ENCODE assay signal across 8 cellular contexts in genomic region chr2:238256594-238257104, GRCh38. TPM values are rescaled to one million over a fixed set of nuclear protein-coding genes. Genes with fewer than 3 reads are reported as not detected.
DNase-seq lines count a peak whose midpoint lies in the region; ATAC-seq and TF ChIP-seq lines count a peak whose summit lies in the region.

No MANE protein-coding gene starts in this region.

- TF ChIP-seq CTCF in GM20000 (IDR thresholded peaks at IDR 0.05; ENCODE audit: extremely low read depth, missing control alignments) = no peak
- TF ChIP-seq CTCF in ascending aorta (IDR thresholded peaks at IDR 0.05) = peak; percentile 40 to 57 (median 46)

- H3K27ac ChIP-seq in ascending aorta (no peak overlapping the region), iPS DF 6.9 (ENCODE audit: low read length) (no peak overlapping the region)

- peaks cover 82 to 98% of the 10 kb centered on the region in 2 donors for H3K36me3 ChIP-seq in ascending aorta
- H3K36me3 ChIP-seq in iPS DF 6.9 (ENCODE audit: control insufficient read depth, insufficient read depth, low read length) = no peaks in the 10 kb centered on the region; the same call in 1 of the 2 replicates

- no peaks in the 10 kb centered on the region for H3K9me3 ChIP-seq in ascending aorta
- H3K9me3 ChIP-seq in iPS DF 6.9 (ENCODE audit: control insufficient read depth, insufficient read depth, low read length) = no peaks in the 10 kb centered on the region

- intact Hi-C loops in ascending aorta (cut with DNase I) = no loop called here
- intact Hi-C loops in sciatic nerve (cut with DNase I) = no loop called here

- H3K27me3 ChIP-seq in ascending aorta = no peaks in the 10 kb centered on the region
- H3K27me3 ChIP-seq in iPS DF 6.9 (ENCODE audit: control insufficient read depth, insufficient read depth, low read length) = no peaks in the 10 kb centered on the region

- no peaks in the 10 kb centered on the region for H3K4me1 ChIP-seq in ascending aorta
- no peaks in the 10 kb centered on the region for H3K4me1 ChIP-seq in iPS DF 6.9 (ENCODE audit: control insufficient read depth, insufficient read depth, low read length)

- DNase-seq in AG08395 (ENCODE audit: low spot score) (peak; percentile 75), GM20000 (ENCODE audit: low spot score) (peak; percentile 79), NCI-H2081 treated with DMSO at 0.1 percent for 48 hours (lab: John Stamatoyannopoulos, UW) (peak; percentile 72), T-helper 9 cell (peak; percentile 59), ascending aorta (ENCODE audit: low spot score in 2 of 2) (no peak), iPS DF 6.9 (ENCODE audit: low read depth, low spot score) (peak; percentile 92), sciatic nerve (ENCODE audit: low spot score) (no peak)
- peak in 3 of 4 experiments; percentile 31 to 55 (median 48) for DNase-seq in stimulated activated CD4-positive, alpha-beta T cell treated with anti-CD3 and anti-CD28 coated beads, Interleukin-1b, Interleukin-23, amount 100 ng/mL, for 24 hours (ENCODE audit: low read depth in 4 of 4, low spot score in 1 of 4)

- WGBS in iPS DF 6.9 (ENCODE audit: insufficient coverage, insufficient read length) = no CpG with 5 or more reads among the region's 18 CpGs

- ATAC-seq in sciatic nerve = no peak

- H3K4me3 ChIP-seq in ascending aorta (no peak overlapping the region), iPS DF 6.9 (ENCODE audit: low read length) (no peak overlapping the region)

RNA-seq across cellular contexts. Expression of gene HES6, which starts 16.8 kb away (rescaled TPM):
- total RNA-seq in ascending aorta (117 TPM), sciatic nerve (6.1 TPM)

RNA-seq across cellular contexts. Expression of gene PER2, which starts 31.8 kb away (rescaled TPM):
- total RNA-seq in ascending aorta (21.6 TPM), sciatic nerve (24.7 TPM)

RNA-seq across cellular contexts. Expression of gene ILKAP, which starts 53.2 kb away (rescaled TPM):
- 22.6 TPM for total RNA-seq in ascending aorta
- 61.7 TPM for total RNA-seq in sciatic nerve

Comparison
In these comparisons a context has a peak if more than half of its experiments do, and no peak if none do; other contexts are left out.
1. DNase-seq: peak in AG08395 (single experiment), GM20000 (single experiment), NCI-H2081 treated with DMSO at 0.1 percent for 48 hours (single experiment), T-helper 9 cell (single experiment), iPS DF 6.9 (single experiment) and stimulated activated CD4-positive, alpha-beta T cell treated with anti-CD3 and anti-CD28 coated beads, Interleukin-1b, Interleukin-23, amount 100 ng/mL, for 24 hours (3 of 4); none in ascending aorta (0 of 2) and sciatic nerve (single experiment).
2. RNA of gene HES6, which starts 16.8 kb away (total RNA-seq): 117 TPM in ascending aorta (single experiment); 6.1 TPM in sciatic nerve (single experiment); every median in the first group is over 10 times any median in the second.